1 cellular context compared by ENCODE assay signal in the genomic region with DNA sequence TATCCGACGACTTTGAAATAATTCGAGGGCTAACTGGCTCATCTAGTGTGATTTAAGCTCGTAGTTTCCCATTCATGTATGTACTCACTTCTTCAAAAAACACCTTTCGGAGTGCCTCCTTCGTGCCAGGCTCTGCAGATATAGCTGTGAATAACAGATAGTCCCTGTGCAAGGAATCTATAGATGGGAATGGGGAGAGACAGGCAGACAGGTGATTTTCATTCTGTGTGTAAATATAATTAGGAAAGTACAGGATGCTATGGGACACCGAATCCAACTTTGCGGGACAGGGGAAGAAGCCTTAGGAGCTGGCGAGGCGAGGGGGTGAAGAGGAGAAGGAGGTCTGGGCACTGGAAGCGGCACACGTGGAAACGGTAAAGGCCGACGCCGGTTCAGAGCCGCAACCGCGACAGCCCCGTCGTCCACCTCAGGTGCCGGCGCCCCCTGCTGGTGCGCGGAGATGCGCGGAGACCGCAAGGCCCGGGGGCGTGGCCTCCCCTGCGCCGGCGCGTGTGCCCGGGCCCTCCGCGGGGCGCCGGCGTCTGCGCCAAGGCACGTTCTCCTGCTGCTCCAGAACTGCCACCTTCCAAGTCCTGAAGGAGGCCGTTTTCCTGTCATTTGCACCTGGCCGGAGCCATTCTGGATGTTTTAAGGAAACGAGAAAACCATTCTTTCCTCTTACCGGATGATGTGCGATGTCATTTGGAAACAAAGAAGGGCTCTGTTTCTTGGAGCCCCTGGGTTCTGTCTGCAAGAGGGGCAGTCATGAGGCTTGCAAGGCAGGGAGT.
TF ChIP-seq lines count a peak whose summit lies in the region.

No MANE protein-coding gene starts in this region.

TF ChIP-seq in HEK293, 187 proteins besides CTCF, POLR2A, EP300 and RAD21 (continued from another document and continues in another):
- TF ChIP-seq, protein P1, sequence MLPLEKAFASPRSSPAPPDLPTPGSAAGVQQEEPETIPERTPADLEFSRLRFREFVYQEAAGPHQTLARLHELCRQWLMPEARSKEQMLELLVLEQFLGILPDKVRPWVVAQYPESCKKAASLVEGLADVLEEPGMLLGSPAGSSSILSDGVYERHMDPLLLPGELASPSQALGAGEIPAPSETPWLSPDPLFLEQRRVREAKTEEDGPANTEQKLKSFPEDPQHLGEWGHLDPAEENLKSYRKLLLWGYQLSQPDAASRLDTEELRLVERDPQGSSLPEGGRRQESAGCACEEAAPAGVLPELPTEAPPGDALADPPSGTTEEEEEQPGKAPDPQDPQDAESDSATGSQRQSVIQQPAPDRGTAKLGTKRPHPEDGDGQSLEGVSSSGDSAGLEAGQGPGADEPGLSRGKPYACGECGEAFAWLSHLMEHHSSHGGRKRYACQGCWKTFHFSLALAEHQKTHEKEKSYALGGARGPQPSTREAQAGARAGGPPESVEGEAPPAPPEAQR (tag by site-specific recombination; IDR thresholded peaks at IDR 0.05) = 0 out of 2 replicates have a peak, but pooled peaks have one; percentile 18
- peak; percentile 84 for TF ChIP-seq IKZF3 (tag by site-specific recombination; IDR thresholded peaks at IDR 0.05)
- TF ChIP-seq GLIS1 (tag by site-specific recombination; IDR thresholded peaks at IDR 0.05) = peak; percentile 23; the same call in 1 of the 2 replicates
- TF ChIP-seq, protein P2, sequence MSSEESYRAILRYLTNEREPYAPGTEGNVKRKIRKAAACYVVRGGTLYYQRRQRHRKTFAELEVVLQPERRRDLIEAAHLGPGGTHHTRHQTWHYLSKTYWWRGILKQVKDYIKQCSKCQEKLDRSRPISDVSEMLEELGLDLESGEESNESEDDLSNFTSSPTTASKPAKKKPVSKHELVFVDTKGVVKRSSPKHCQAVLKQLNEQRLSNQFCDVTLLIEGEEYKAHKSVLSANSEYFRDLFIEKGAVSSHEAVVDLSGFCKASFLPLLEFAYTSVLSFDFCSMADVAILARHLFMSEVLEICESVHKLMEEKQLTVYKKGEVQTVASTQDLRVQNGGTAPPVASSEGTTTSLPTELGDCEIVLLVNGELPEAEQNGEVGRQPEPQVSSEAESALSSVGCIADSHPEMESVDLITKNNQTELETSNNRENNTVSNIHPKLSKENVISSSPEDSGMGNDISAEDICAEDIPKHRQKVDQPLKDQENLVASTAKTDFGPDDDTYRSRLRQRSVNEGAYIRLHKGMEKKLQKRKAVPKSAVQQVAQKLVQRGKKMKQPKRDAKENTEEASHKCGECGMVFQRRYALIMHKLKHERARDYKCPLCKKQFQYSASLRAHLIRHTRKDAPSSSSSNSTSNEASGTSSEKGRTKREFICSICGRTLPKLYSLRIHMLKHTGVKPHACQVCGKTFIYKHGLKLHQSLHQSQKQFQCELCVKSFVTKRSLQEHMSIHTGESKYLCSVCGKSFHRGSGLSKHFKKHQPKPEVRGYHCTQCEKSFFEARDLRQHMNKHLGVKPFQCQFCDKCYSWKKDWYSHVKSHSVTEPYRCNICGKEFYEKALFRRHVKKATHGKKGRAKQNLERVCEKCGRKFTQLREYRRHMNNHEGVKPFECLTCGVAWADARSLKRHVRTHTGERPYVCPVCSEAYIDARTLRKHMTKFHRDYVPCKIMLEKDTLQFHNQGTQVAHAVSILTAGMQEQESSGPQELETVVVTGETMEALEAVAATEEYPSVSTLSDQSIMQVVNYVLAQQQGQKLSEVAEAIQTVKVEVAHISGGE (tag by site-specific recombination; conservative IDR thresholded peaks at IDR 0.05; ENCODE audit: low read depth) = no peak
- TF ChIP-seq ZSCAN30 (tag by site-specific recombination; IDR thresholded peaks at IDR 0.05) = peak; percentile 92
- peak; percentile 45; the same call in 1 of the 2 replicates for TF ChIP-seq ZIC2 (tag by site-specific recombination; IDR thresholded peaks at IDR 0.05)
- TF ChIP-seq ZNF530 (tag by site-specific recombination; IDR thresholded peaks at IDR 0.05; ENCODE audit: low read depth) = no peak
- peak; percentile 30; the same call in 1 of the 2 replicates for TF ChIP-seq ZNF324 (tag by site-specific recombination; IDR thresholded peaks at IDR 0.05)
- 0 out of 2 replicates have a peak, but pooled peaks have one; percentile 24 for TF ChIP-seq ZXDB (tag by site-specific recombination; IDR thresholded peaks at IDR 0.05)
- no peak for TF ChIP-seq SCRT1 (tag by site-specific recombination; IDR thresholded peaks at IDR 0.05; ENCODE audit: borderline replicate concordance)
- TF ChIP-seq YY2 (tag by site-specific recombination; IDR thresholded peaks at IDR 0.05) = 0 out of 2 replicates have a peak, but pooled peaks have one; percentile 26
- TF ChIP-seq, protein P3, sequence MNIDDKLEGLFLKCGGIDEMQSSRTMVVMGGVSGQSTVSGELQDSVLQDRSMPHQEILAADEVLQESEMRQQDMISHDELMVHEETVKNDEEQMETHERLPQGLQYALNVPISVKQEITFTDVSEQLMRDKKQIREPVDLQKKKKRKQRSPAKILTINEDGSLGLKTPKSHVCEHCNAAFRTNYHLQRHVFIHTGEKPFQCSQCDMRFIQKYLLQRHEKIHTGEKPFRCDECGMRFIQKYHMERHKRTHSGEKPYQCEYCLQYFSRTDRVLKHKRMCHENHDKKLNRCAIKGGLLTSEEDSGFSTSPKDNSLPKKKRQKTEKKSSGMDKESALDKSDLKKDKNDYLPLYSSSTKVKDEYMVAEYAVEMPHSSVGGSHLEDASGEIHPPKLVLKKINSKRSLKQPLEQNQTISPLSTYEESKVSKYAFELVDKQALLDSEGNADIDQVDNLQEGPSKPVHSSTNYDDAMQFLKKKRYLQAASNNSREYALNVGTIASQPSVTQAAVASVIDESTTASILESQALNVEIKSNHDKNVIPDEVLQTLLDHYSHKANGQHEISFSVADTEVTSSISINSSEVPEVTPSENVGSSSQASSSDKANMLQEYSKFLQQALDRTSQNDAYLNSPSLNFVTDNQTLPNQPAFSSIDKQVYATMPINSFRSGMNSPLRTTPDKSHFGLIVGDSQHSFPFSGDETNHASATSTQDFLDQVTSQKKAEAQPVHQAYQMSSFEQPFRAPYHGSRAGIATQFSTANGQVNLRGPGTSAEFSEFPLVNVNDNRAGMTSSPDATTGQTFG (tag by site-specific recombination; IDR thresholded peaks at IDR 0.05; ENCODE audit: borderline replicate concordance) = no peak
- TF ChIP-seq ZFP37 (tag by site-specific recombination; IDR thresholded peaks at IDR 0.05) = 0 out of 2 replicates have a peak, but pooled peaks have one; percentile 42
- TF ChIP-seq, protein P4, sequence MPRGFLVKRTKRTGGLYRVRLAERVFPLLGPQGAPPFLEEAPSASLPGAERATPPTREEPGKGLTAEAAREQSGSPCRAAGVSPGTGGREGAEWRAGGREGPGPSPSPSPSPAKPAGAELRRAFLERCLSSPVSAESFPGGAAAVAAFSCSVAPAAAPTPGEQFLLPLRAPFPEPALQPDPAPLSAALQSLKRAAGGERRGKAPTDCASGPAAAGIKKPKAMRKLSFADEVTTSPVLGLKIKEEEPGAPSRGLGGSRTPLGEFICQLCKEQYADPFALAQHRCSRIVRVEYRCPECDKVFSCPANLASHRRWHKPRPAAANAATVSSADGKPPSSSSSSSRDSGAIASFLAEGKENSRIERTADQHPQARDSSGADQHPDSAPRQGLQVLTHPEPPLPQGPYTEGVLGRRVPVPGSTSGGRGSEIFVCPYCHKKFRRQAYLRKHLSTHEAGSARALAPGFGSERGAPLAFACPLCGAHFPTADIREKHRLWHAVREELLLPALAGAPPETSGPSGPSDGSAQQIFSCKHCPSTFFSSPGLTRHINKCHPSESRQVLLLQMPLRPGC (tag by site-specific recombination; IDR thresholded peaks at IDR 0.05) = 0 out of 2 replicates have a peak, but pooled peaks have one; percentile 26
- TF ChIP-seq ZNF335 (tag by site-specific recombination; conservative IDR thresholded peaks at IDR 0.05) = peak; percentile 81
- no peak for TF ChIP-seq ZNF366 (tag by site-specific recombination; conservative IDR thresholded peaks at IDR 0.05)
- TF ChIP-seq ZNF423 (tag by site-specific recombination; IDR thresholded peaks at IDR 0.05) = no peak
- TF ChIP-seq, protein P5, sequence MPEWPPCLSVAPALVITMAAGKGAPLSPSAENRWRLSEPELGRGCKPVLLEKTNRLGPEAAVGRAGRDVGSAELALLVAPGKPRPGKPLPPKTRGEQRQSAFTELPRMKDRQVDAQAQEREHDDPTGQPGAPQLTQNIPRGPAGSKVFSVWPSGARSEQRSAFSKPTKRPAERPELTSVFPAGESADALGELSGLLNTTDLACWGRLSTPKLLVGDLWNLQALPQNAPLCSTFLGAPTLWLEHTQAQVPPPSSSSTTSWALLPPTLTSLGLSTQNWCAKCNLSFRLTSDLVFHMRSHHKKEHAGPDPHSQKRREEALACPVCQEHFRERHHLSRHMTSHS (tag by site-specific recombination; IDR thresholded peaks at IDR 0.05) = no peak
- TF ChIP-seq ZNF629 (tag by site-specific recombination; IDR thresholded peaks at IDR 0.05) = peak; percentile 25; the same call in 1 of the 2 replicates
- TF ChIP-seq ZNF10 (tag by site-specific recombination; IDR thresholded peaks at IDR 0.05) = peak; percentile 61
- TF ChIP-seq ZNF571 (tag by site-specific recombination; IDR thresholded peaks at IDR 0.05) = no peak
- peak; percentile 74; the same call in 1 of the 2 replicates for TF ChIP-seq TRIM28 (IDR thresholded peaks at IDR 0.05; ENCODE audit: borderline replicate concordance, low read length)
- no peak for TF ChIP-seq ZNF175 (tag by site-specific recombination; IDR thresholded peaks at IDR 0.05)
- peak; percentile 39; the same call in 1 of the 2 replicates for TF ChIP-seq ZNF610 (tag by site-specific recombination; IDR thresholded peaks at IDR 0.05; ENCODE audit: borderline replicate concordance)
- TF ChIP-seq ZNF830 (tag by site-specific recombination; IDR thresholded peaks at IDR 0.05; ENCODE audit: low read depth) = no peak
- peak; percentile 53 for TF ChIP-seq ZBTB20 (tag by site-specific recombination; IDR thresholded peaks at IDR 0.05)
- TF ChIP-seq ZNF558 (tag by site-specific recombination; IDR thresholded peaks at IDR 0.05) = no peak
- TF ChIP-seq, protein P6, sequence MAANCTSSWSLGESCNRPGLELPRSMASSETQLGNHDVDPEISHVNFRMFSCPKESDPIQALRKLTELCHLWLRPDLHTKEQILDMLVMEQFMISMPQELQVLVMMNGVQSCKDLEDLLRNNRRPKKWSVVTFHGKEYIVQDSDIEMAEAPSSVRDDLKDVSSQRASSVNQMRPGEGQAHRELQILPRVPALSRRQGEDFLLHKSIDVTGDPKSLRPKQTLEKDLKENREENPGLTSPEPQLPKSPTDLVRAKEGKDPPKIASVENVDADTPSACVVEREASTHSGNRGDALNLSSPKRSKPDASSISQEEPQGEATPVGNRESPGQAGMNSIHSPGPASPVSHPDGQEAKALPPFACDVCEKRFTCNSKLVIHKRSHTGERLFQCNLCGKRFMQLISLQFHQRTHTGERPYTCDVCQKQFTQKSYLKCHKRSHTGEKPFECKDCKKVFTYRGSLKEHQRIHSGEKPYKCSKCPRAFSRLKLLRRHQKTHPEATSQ (tag by site-specific recombination; IDR thresholded peaks at IDR 0.05) = 0 out of 2 replicates have a peak, but pooled peaks have one; percentile 50
- TF ChIP-seq, protein P7, sequence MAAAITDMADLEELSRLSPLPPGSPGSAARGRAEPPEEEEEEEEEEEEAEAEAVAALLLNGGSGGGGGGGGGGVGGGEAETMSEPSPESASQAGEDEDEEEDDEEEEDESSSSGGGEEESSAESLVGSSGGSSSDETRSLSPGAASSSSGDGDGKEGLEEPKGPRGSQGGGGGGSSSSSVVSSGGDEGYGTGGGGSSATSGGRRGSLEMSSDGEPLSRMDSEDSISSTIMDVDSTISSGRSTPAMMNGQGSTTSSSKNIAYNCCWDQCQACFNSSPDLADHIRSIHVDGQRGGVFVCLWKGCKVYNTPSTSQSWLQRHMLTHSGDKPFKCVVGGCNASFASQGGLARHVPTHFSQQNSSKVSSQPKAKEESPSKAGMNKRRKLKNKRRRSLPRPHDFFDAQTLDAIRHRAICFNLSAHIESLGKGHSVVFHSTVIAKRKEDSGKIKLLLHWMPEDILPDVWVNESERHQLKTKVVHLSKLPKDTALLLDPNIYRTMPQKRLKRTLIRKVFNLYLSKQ (tag by site-specific recombination; IDR thresholded peaks at IDR 0.05; ENCODE audit: borderline replicate concordance) = 0 out of 2 replicates have a peak, but pooled peaks have one; percentile 8
- no peak for TF ChIP-seq ZNF585B (tag by site-specific recombination; IDR thresholded peaks at IDR 0.05)
- peak; percentile 94 for TF ChIP-seq ZNF600 (tag by site-specific recombination; IDR thresholded peaks at IDR 0.05)
- TF ChIP-seq ZNF560 (tag by site-specific recombination; IDR thresholded peaks at IDR 0.05; ENCODE audit: borderline replicate concordance) = 0 out of 2 replicates have a peak, but pooled peaks have one; percentile 38
- TF ChIP-seq ZNF239 (tag by site-specific recombination; IDR thresholded peaks at IDR 0.05) = no peak
- TF ChIP-seq ZNF211 (tag by site-specific recombination; IDR thresholded peaks at IDR 0.05; ENCODE audit: low read depth) = no peak
- TF ChIP-seq ZNF768 (tag by site-specific recombination; IDR thresholded peaks at IDR 0.05) = no peak
- TF ChIP-seq ZNF2 (tag by site-specific recombination; IDR thresholded peaks at IDR 0.05) = 0 out of 2 replicates have a peak, but pooled peaks have one; percentile 38
- no peak for TF ChIP-seq ZNF791 (tag by site-specific recombination; IDR thresholded peaks at IDR 0.05)
- no peak for TF ChIP-seq ZNF433 (tag by site-specific recombination; IDR thresholded peaks at IDR 0.05; ENCODE audit: low read depth)
- peak; percentile 76 for TF ChIP-seq KLF9 (tag by site-specific recombination; IDR thresholded peaks at IDR 0.05; ENCODE audit: low read depth)
- no peak for TF ChIP-seq GLI2 (tag by site-specific recombination; IDR thresholded peaks at IDR 0.05; ENCODE audit: borderline replicate concordance, low read depth)
- TF ChIP-seq ZNF501 (tag by site-specific recombination; IDR thresholded peaks at IDR 0.05) = 0 out of 2 replicates have a peak, but pooled peaks have one; percentile 23
- TF ChIP-seq, protein P8, sequence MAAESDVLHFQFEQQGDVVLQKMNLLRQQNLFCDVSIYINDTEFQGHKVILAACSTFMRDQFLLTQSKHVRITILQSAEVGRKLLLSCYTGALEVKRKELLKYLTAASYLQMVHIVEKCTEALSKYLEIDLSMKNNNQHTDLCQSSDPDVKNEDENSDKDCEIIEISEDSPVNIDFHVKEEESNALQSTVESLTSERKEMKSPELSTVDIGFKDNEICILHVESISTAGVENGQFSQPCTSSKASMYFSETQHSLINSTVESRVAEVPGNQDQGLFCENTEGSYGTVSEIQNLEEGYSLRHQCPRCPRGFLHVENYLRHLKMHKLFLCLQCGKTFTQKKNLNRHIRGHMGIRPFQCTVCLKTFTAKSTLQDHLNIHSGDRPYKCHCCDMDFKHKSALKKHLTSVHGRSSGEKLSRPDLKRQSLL (tag by site-specific recombination; IDR thresholded peaks at IDR 0.05) = peak; percentile 62; the same call in 1 of the 2 replicates
- no peak for TF ChIP-seq OVOL3 (tag by site-specific recombination; IDR thresholded peaks at IDR 0.05)
- TF ChIP-seq ZFP41 (tag by site-specific recombination; IDR thresholded peaks at IDR 0.05; ENCODE audit: borderline replicate concordance) = no peak
- no peak for TF ChIP-seq ZNF843 (tag by site-specific recombination; IDR thresholded peaks at IDR 0.05)
